In genomic region chr19:58098682-58098998, GRCh38 we compare ENCODE assay signal across 8 cellular contexts. TPM values are rescaled to one million over a fixed set of nuclear protein-coding genes. Genes with fewer than 3 reads are reported as not detected.
DNase-seq lines count a peak whose midpoint lies in the region; ATAC-seq and TF ChIP-seq lines count a peak whose summit lies in the region.

No MANE protein-coding gene starts in this region.

- H3K27me3 ChIP-seq in AG04450 (ENCODE audit: control insufficient read depth, insufficient read depth, low read length) (no peaks in the 10 kb centered on the region), duodenal mucosa (ENCODE audit: control insufficient read depth in 1 of 2, insufficient read depth in 2 of 2, low read length in 2 of 2) (no peaks in the 10 kb centered on the region)

- H3K27ac ChIP-seq in AG04450 (ENCODE audit: low read depth, low read length) (peak overlapping the region; percentile 90), duodenal mucosa (ENCODE audit: low read depth, low read length) (peak overlapping the region; percentile 84)

- no peaks in the 10 kb centered on the region for H3K36me3 ChIP-seq in duodenal mucosa (ENCODE audit: control insufficient read depth in 1 of 2, insufficient read depth in 2 of 2, low read length in 2 of 2)

- H3K9me3 Mint-ChIP-seq in IgD-negative memory B cell = peaks cover 12 to 27% (median 14%) of the 10 kb centered on the region in 3 donors
- H3K9me3 Mint-ChIP-seq in naive thymus-derived CD8-positive, alpha-beta T cell = peaks cover 0 to 80% (median 27%) of the 10 kb centered on the region in 9 donors

- H3K36me3 Mint-ChIP-seq in IgD-negative memory B cell = peaks cover 4% of the 10 kb centered on the region
- H3K36me3 Mint-ChIP-seq in naive thymus-derived CD8-positive, alpha-beta T cell = peaks cover 12 to 38% (median 13%) of the 10 kb centered on the region in 3 donors

- H3K4me1 ChIP-seq in duodenal mucosa (ENCODE audit: control insufficient read depth in 1 of 2, insufficient read depth in 2 of 2, low read length in 2 of 2) = peaks cover 0 to 9% of the 10 kb centered on the region in 2 donors

- POLR2A ChIA-PET in AG04450 (lab: Yijun Ruan, JAX) = interaction anchor here (0.6 kb wide), 1 partner anchor 84 kb away, joined by 3 read pairs; the partner anchor contains the start of gene ZNF274
- POLR2A ChIA-PET in naive thymus-derived CD8-positive, alpha-beta T cell (lab: Charles Lee) = interaction anchor here (0.5 to 2.0 kb wide), 3 partner anchors 39 to 435 kb away, joined by 5 to 20 read pairs (median 10); partner anchors contain the start of genes ZNF135 and ZNF606

- TF ChIP-seq CTCF in AG04450 (IDR thresholded peaks at IDR 0.05; ENCODE audit: low read depth, low read length) = no peak

- peak overlapping the region; percentile 99 to 100 (median 100) for H3K27ac Mint-ChIP-seq in IgD-negative memory B cell
- H3K27ac Mint-ChIP-seq in naive thymus-derived CD8-positive, alpha-beta T cell = peak overlapping the region; percentile 99 to 100 (median 100)

- H3K4me3 Mint-ChIP-seq in IgD-negative memory B cell = peak overlapping the region; percentile 88 to 97 (median 94)
- peak overlapping the region; percentile 82 to 96 (median 92) for H3K4me3 Mint-ChIP-seq in naive thymus-derived CD8-positive, alpha-beta T cell

- H3K9me3 ChIP-seq in AG04450 (ENCODE audit: control insufficient read depth, insufficient read depth, low read length) = peaks cover 78% of the 10 kb centered on the region
- H3K9me3 ChIP-seq in duodenal mucosa (ENCODE audit: control insufficient read depth in 1 of 2, low read length in 2 of 2) = peaks cover 15 to 39% of the 10 kb centered on the region in 2 donors

- H3K4me3 ChIP-seq in AG04450 (ENCODE audit: low read depth, low read length) (peak overlapping the region; percentile 68), duodenal mucosa (ENCODE audit: low read depth in 1 of 2, low read length in 2 of 2) (peak overlapping the region; percentile 79)

- DNase-seq in AG04450 (ENCODE audit: low read depth, low spot score) = no peak
- DNase-seq in naive thymus-derived CD8-positive, alpha-beta T cell = no peak
- no peak for DNase-seq in NCI-H774 (lab: John Stamatoyannopoulos, UW)
- DNase-seq in GM19240 (ENCODE audit: insufficient read length, low spot score) = no peak
- DNase-seq in HT-29 (ENCODE audit: low spot score) = no peak

- CTCF ChIA-PET in AG04450 (lab: Charles Lee) = interaction anchor here (1.3 kb wide), 1 partner anchor 57 kb away, joined by 3 read pairs; no protein-coding TSS in a partner anchor

- no peak for ATAC-seq in naive thymus-derived CD8-positive, alpha-beta T cell
- no peak for ATAC-seq in GM18867 (IDR thresholded peaks at IDR 0.05; ENCODE audit: unreplicated experiment)

- peak overlapping the region; percentile 79 to 85 for H3K9ac ChIP-seq in duodenal mucosa (ENCODE audit: low read depth in 1 of 2, low read length in 2 of 2)

- H3K4me1 Mint-ChIP-seq in IgD-negative memory B cell = peaks cover 6 to 9% (median 9%) of the 10 kb centered on the region in 3 donors
- H3K4me1 Mint-ChIP-seq in naive thymus-derived CD8-positive, alpha-beta T cell = peaks cover 13 to 19% (median 16%) of the 10 kb centered on the region in 4 donors

- no peaks in the 10 kb centered on the region for H3K27me3 Mint-ChIP-seq in IgD-negative memory B cell
- H3K27me3 Mint-ChIP-seq in naive thymus-derived CD8-positive, alpha-beta T cell = peaks cover 0 to 2% (median 0%) of the 10 kb centered on the region in 5 donors

RNA-seq across cellular contexts. Expression of gene ZSCAN18, which starts 0.6 kb away (rescaled TPM):
- polyA plus RNA-seq in AG04450 (2011; rRNA removed) (12.7 and 15.2 TPM in 2 replicates), IgD-negative memory B cell (23.2 TPM)
- 7.6 and 7.8 TPM in 2 replicates for polyA minus RNA-seq in AG04450 (2011; rRNA and poly(A)+ RNA removed)
- total RNA-seq in naive thymus-derived CD8-positive, alpha-beta T cell = 100 to 1,000 TPM; 107 to 110 TPM
- polyA plus RNA-seq in naive thymus-derived CD8-positive, alpha-beta T cell = 10 to 100 TPM; 18.7 to 30.0 (median 27.4) TPM
- not detected in 2 replicates for total RNA-seq in HT-29 (2014; rRNA removed; shearing (Covaris generic))

RNA-seq across cellular contexts. Expression of gene ZNF135, which starts 39.6 kb away (rescaled TPM):
- polyA plus RNA-seq in AG04450 (2011; rRNA removed) = 6.4 and 6.6 TPM in 2 replicates
- polyA minus RNA-seq in AG04450 (2011; rRNA and poly(A)+ RNA removed) = 6.6 and 8.1 TPM in 2 replicates
- 1.0 TPM for polyA plus RNA-seq in IgD-negative memory B cell
- 10 to 100 TPM; 13.3 to 15.4 TPM for total RNA-seq in naive thymus-derived CD8-positive, alpha-beta T cell
- polyA plus RNA-seq in naive thymus-derived CD8-positive, alpha-beta T cell = 1 to 10 TPM in 2 of 3 donors, under 1 TPM in 1; 0.79 to 4.3 (median 3.8) TPM
- total RNA-seq in HT-29 (2014; rRNA removed; shearing (Covaris generic)) = not detected in 2 replicates

RNA-seq across cellular contexts. Expression of gene ZNF329, which starts 51.9 kb away (rescaled TPM):
- polyA plus RNA-seq in AG04450 (2011; rRNA removed) (9.5 and 10.2 TPM in 2 replicates), IgD-negative memory B cell (8.2 TPM)
- 11.3 and 13.6 TPM in 2 replicates for polyA minus RNA-seq in AG04450 (2011; rRNA and poly(A)+ RNA removed)
- 10 to 100 TPM; 16.2 to 17.4 TPM for total RNA-seq in naive thymus-derived CD8-positive, alpha-beta T cell
- polyA plus RNA-seq in naive thymus-derived CD8-positive, alpha-beta T cell = 10 to 100 TPM in 1 of 3 donors, 1 to 10 TPM in 2; 5.9 to 11.9 (median 7.6) TPM
- total RNA-seq in HT-29 (2014; rRNA removed; shearing (Covaris generic)) = 2.5 and 4.2 TPM in 2 replicates
